ENCODE assay signal across 8 cellular contexts in the genomic region with DNA sequence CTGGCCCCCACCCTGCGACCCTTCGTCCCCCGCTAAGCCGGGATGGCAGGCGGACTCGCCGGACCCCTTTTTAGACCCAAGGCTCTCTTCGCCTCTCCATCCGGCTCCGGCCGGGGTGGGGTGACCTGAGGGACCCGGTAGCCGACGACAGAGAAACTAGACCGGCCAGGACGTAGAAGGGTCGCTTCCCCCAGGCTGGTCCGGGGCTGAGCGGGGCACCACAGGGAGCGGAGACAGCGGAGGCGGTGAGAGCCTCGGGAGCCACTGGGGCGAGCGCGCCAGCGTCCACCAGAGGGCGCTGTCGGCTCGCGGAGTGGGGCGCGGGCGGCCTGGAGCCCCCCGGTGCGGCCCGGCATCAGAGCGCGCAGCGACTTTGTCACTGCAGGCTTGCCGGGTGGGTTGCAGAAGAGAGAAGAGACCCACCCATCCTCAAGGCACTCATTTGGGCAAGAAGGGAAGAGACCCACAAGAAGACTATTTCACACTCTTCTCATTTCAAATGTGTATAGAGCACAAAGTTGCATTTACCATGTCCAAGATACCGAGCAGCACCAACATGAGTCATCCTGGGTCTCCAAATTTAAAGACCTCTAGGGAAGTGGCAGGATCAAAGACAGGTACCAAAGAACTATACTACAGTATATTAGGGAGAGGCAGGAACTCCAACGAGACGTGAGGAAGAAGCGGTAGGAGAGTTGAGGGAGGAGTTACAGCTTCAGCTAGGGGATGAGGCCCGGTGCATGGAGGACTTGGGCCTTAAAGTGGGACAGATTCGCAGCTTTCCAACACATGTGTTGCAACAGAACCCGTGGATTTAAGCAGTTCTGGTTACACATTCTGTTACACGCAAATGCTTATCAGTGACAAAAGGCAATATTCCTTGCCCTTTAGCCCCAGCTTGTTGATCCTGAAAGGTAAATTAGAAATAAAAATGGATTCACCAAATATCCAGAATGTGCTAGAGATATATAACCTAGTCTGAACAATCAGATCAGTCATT. TPM values are rescaled to one million over a fixed set of nuclear protein-coding genes. Genes with fewer than 3 reads are reported as not detected.
A peak's percentile ranks its signal among the peaks of the same experiment; 100 is the strongest.
DNase-seq lines count a peak whose midpoint lies in the region; ATAC-seq lines count a peak whose summit lies in the region.

No MANE protein-coding gene starts in this region.

- H3K36me3 ChIP-seq in ectodermal cell (ENCODE audit: control insufficient read depth, insufficient read depth, low read length) = no peaks in the 10 kb centered on the region

- 14 to 16% methylated on average over 49 of the region's 49 CpGs for WGBS in ectodermal cell, 2 experiments

- H3K4me1 ChIP-seq in ectodermal cell (ENCODE audit: control insufficient read depth, insufficient read depth, low read length) = no peaks in the 10 kb centered on the region

- H3K4me3 ChIP-seq in ectodermal cell (ENCODE audit: insufficient read depth, low read depth, low read length) = peak overlapping the region; percentile 35

- peak; percentile 86 for ATAC-seq in HG02763 (IDR thresholded peaks at IDR 0.05; ENCODE audit: unreplicated experiment)

- H3K9me3 ChIP-seq in ectodermal cell (ENCODE audit: control insufficient read depth, low read length) = no peaks in the 10 kb centered on the region

- peaks cover 53% of the 10 kb centered on the region for H3K27me3 ChIP-seq in ectodermal cell (ENCODE audit: control insufficient read depth, insufficient read depth, low read length, poor library complexity, severe bottlenecking)

- H3K27ac ChIP-seq in ectodermal cell (ENCODE audit: insufficient read depth, low read depth, low read length, poor library complexity, severe bottlenecking) = no peak overlapping the region

- peak; percentile 48 for DNase-seq in NCI-H1092 treated with DMSO at 0.1 percent for 48 hours (lab: John Stamatoyannopoulos, UW)
- DNase-seq in NCI-H1092 (lab: John Stamatoyannopoulos, UW) = no peak
- DNase-seq in NCI-H2171 treated with DMSO at 0.1 percent for 48 hours (lab: John Stamatoyannopoulos, UW) = peak; percentile 49
- DNase-seq in activated CD4-positive, alpha-beta T cell treated with anti-CD3 and anti-CD28 coated beads, Interleukin-2, amount 50 U/mL, for 24 hours (ENCODE audit: low read depth in 1 of 2, low spot score in 1 of 2) = peak; percentile 40 to 64
- peak; percentile 60 to 73 for DNase-seq in lung microvascular endothelial cell (ENCODE audit: low read depth in 2 of 2)
- DNase-seq in stimulated activated CD4-positive, alpha-beta T cell treated with anti-CD3 and anti-CD28 coated beads, TNF-alpha, amount 100 ng/mL, for 24 hours (ENCODE audit: low read depth in 3 of 3) = peak in 2 of 3 experiments; percentile 56 to 65

RNA-seq across cellular contexts. Expression of a gene that starts 7.6 kb away (rescaled TPM):
- polyA plus RNA-seq in ectodermal cell (2013, experiment 1 of 4) = 3.2 TPM
- polyA plus RNA-seq in ectodermal cell (2013, experiment 2 of 4) = 2.5 TPM
- polyA plus RNA-seq in ectodermal cell (2013, experiment 3 of 4) = 2.6 TPM
- polyA plus RNA-seq in ectodermal cell (2013, experiment 4 of 4) = 2.7 TPM
- total RNA-seq in lung microvascular endothelial cell = 23.6 and 31.8 TPM in 2 replicates

RNA-seq across cellular contexts. Expression of a gene that starts 32.8 kb away (rescaled TPM):
- 20.8 TPM for polyA plus RNA-seq in ectodermal cell (2013, experiment 1 of 4)
- polyA plus RNA-seq in ectodermal cell (2013, experiment 2 of 4) = 23.8 TPM
- polyA plus RNA-seq in ectodermal cell (2013, experiment 3 of 4) = 16.4 TPM
- 17.4 TPM for polyA plus RNA-seq in ectodermal cell (2013, experiment 4 of 4)
- total RNA-seq in lung microvascular endothelial cell = 13.3 and 16.5 TPM in 2 replicates
